Comparison of ENCODE assay signal across 10 cellular contexts in genomic region chr11:119484741-119485605, GRCh38.
DNase-seq lines count a peak whose midpoint lies in the region; ATAC-seq, FAIRE-seq and TF ChIP-seq lines count a peak whose summit lies in the region.
"Had no signal": no experiment of that assay in that cellular context is flagged by ENCODE, and none has a peak within 500 bp of the region (broad histone marks: within the 10 kb centered on the region; RNA-seq: fewer than 3 reads in every experiment).

No MANE protein-coding gene starts in this region.

- no TSS peak for BruUV-seq in GM12878 (replicated peaks; lab: Mats Ljungman, UMichigan)

- FAIRE-seq in GM12878 (lab: Jason Lieb, UNC) = no peak
- FAIRE-seq: endometrium, G401.6 had no signal

- H3K9me3 ChIP-seq in GM12878 (replicated peaks; ENCODE audit: control insufficient read depth, insufficient read depth, low read length) = no peaks in the 10 kb centered on the region; the same call in 2 of the 3 replicates

- H2AFZ ChIP-seq in GM23338 (no peak overlapping the region), GM12878 (ENCODE audit: control insufficient read depth, low read depth, low read length) (no peak overlapping the region)

- H3K4me3 Mint-ChIP-seq in GM23338 (no peak overlapping the region), mesothelial cell of epicardium (no peak overlapping the region)
- H3K4me3 Mint-ChIP-seq in activated T-helper 2 cell treated with anti-CD3 and anti-CD28 coated beads, Interferon-gamma antibody, Interleukin-2, Interleukin-4, amounts not matched to agents 10 μg/mL and 5 μg/mL and 100 μg/mL, durations not matched to agents 14 hours and 24 hours and 36 hours (ENCODE audit: low read depth) = no peak overlapping the region

- H3K79me2 ChIP-seq in GM23338 (replicated peaks; ENCODE audit: insufficient read depth) = no peaks in the 10 kb centered on the region
- no peaks in the 10 kb centered on the region for H3K79me2 ChIP-seq in GM12878 (ENCODE audit: control insufficient read depth, insufficient read depth, low read length)

- ATAC-seq in GM23338 (peak; percentile 76), GM12878 (peak; percentile 66), GM18517 (IDR thresholded peaks at IDR 0.05; ENCODE audit: unreplicated experiment) (no peak)

- intact Hi-C loops in GM12878 (cut with micrococcal nuclease; ENCODE audit: unreplicated experiment) = loop anchor here (5.0 to 10.0 kb wide), 4 partner anchors 130 to 740 kb away; partner anchors contain the start of gene NECTIN1
- intact Hi-C loops in activated T-helper 2 cell treated with anti-CD3 and anti-CD28 coated beads, Interferon-gamma antibody, Interleukin-2, Interleukin-4, amounts not matched to agents 10 μg/mL and 5 μg/mL and 100 μg/mL, durations not matched to agents 14 hours and 24 hours and 36 hours (cut with micrococcal nuclease) = no loop called here

- H3K9me3 Mint-ChIP-seq in GM23338 (no peaks in the 10 kb centered on the region), mesothelial cell of epicardium (no peaks in the 10 kb centered on the region)
- no peaks in the 10 kb centered on the region for H3K9me3 Mint-ChIP-seq in activated T-helper 2 cell treated with anti-CD3 and anti-CD28 coated beads, Interferon-gamma antibody, Interleukin-2, Interleukin-4, amounts not matched to agents 10 μg/mL and 5 μg/mL and 100 μg/mL, durations not matched to agents 14 hours and 24 hours and 36 hours

- TF ChIP-seq EP300 in GM12878 (IDR thresholded peaks at IDR 0.05; ENCODE audit: borderline replicate concordance in 1 of 2, control insufficient read depth in 1 of 2, low read depth in 2 of 2, low read length in 2 of 2) = no peak

- H3F3A ChIP-seq in GM23338 (replicated peaks; ENCODE audit: low read depth) = no peaks in the 10 kb centered on the region

- H3K4me3 ChIP-seq in GM23338 (no peak overlapping the region), GM12878 (no peak overlapping the region)

- H3K36me3 Mint-ChIP-seq in GM23338 (ENCODE audit: low read depth) = no peaks in the 10 kb centered on the region; the same call in 2 of the 3 replicates
- H3K36me3 Mint-ChIP-seq in mesothelial cell of epicardium = no peaks in the 10 kb centered on the region
- no peaks in the 10 kb centered on the region for H3K36me3 Mint-ChIP-seq in activated T-helper 2 cell treated with anti-CD3 and anti-CD28 coated beads, Interferon-gamma antibody, Interleukin-2, Interleukin-4, amounts not matched to agents 10 μg/mL and 5 μg/mL and 100 μg/mL, durations not matched to agents 14 hours and 24 hours and 36 hours (ENCODE audit: low read depth)

- 0 out of 2 replicates have a peak, but pooled peaks have one; percentile 3 for TF ChIP-seq RAD21 in GM12878 (IDR thresholded peaks at IDR 0.05; ENCODE audit: insufficient read depth, low read depth, low read length)

- CTCF ChIA-PET in GM12878 (lab: Yijun Ruan, JAX) = interaction anchor here (1.0 to 2.9 kb wide), 4 partner anchors 28 to 623 kb away, joined by 3 to 15 read pairs (median 4); no protein-coding TSS in a partner anchor

- H3K27ac ChIP-seq in GM23338 (ENCODE audit: low read depth) = no peak overlapping the region
- H3K27ac ChIP-seq in GM12878 (ENCODE audit: control insufficient read depth, insufficient read depth) = no peak overlapping the region

- H3K4me1 Mint-ChIP-seq in GM23338 (peaks cover 24% of the 10 kb centered on the region), mesothelial cell of epicardium (no peaks in the 10 kb centered on the region)
- H3K4me1 Mint-ChIP-seq in activated T-helper 2 cell treated with anti-CD3 and anti-CD28 coated beads, Interferon-gamma antibody, Interleukin-2, Interleukin-4, amounts not matched to agents 10 μg/mL and 5 μg/mL and 100 μg/mL, durations not matched to agents 14 hours and 24 hours and 36 hours (ENCODE audit: low read depth) = peaks cover 2% of the 10 kb centered on the region

- H4K20me1 ChIP-seq in GM23338 (replicated peaks; ENCODE audit: insufficient read depth) = no peaks in the 10 kb centered on the region
- H4K20me1 ChIP-seq in GM12878 (ENCODE audit: control insufficient read depth, insufficient read depth) = no peaks in the 10 kb centered on the region

- in situ Hi-C loops in GM12878 (cut with MboI) = loop anchor here (5.0 kb wide), 1 partner anchor 52 kb away; no protein-coding TSS in a partner anchor

- H3K27me3 ChIP-seq in GM23338 (ENCODE audit: insufficient read depth) = no peaks in the 10 kb centered on the region
- no peaks in the 10 kb centered on the region; a peak in 2 of 4 replicates for H3K27me3 ChIP-seq in GM12878 (replicated peaks in 1 of 2; ENCODE audit: control insufficient read depth in 2 of 2, insufficient read depth in 2 of 2, low read length in 1 of 2)

- 47% methylated on average over 16 of the region's 21 CpGs for WGBS in GM12878 (ENCODE audit: insufficient coverage, insufficient replicate concordance, low lambda C conversion rate, missing lambda C conversion rate)

- RAD21 ChIA-PET in GM12878 (lab: Charles Lee; ENCODE audit: unreplicated experiment) = interaction anchor here (1.2 to 1.8 kb wide), 3 partner anchors 49 to 624 kb away, joined by 3 to 11 read pairs (median 5); no protein-coding TSS in a partner anchor

- peaks cover 26% of the 10 kb centered on the region for H3K27me3 Mint-ChIP-seq in GM23338 (ENCODE audit: insufficient read depth, low read depth, poor library complexity)
- peaks cover 39% of the 10 kb centered on the region for H3K27me3 Mint-ChIP-seq in mesothelial cell of epicardium (ENCODE audit: low read depth)
- H3K27me3 Mint-ChIP-seq in activated T-helper 2 cell treated with anti-CD3 and anti-CD28 coated beads, Interferon-gamma antibody, Interleukin-2, Interleukin-4, amounts not matched to agents 10 μg/mL and 5 μg/mL and 100 μg/mL, durations not matched to agents 14 hours and 24 hours and 36 hours (ENCODE audit: low read depth) = peaks cover 4% of the 10 kb centered on the region

- TF ChIP-seq CTCF in GM23338 (conservative IDR thresholded peaks at IDR 0.05; ENCODE audit: low read depth in 2 of 2) (peak; percentile 44 to 46; a peak in 3 of 4 replicates), GM12878 (IDR thresholded peaks at IDR 0.05 in 2 of 3, conservative IDR thresholded peaks at IDR 0.05 in 1 of 3; ENCODE audit: control insufficient read depth in 2 of 3, extremely low read depth in 1 of 3, insufficient read depth in 1 of 3, low read depth in 3 of 3, low read length in 3 of 3) (peak; percentile 25 to 27 (median 26); a peak in 3 of 6 replicates), mesothelial cell of epicardium (IDR thresholded peaks at IDR 0.05; ENCODE audit: unreplicated experiment) (peak; percentile 55)

- TF ChIP-seq POLR2A in GM12878 (IDR thresholded peaks at IDR 0.05; ENCODE audit: low read depth, low read length) = no peak

- no peaks in the 10 kb centered on the region for H3K9me2 ChIP-seq in GM23338 (ENCODE audit: insufficient read depth)

- POLR2A ChIA-PET in GM12878 (lab: Charles Lee) = no interaction called here

- no peaks in the 10 kb centered on the region; the same call in 1 of the 2 replicates for H3K4me1 ChIP-seq in GM23338 (ENCODE audit: insufficient read depth)
- no peaks in the 10 kb centered on the region for H3K4me1 ChIP-seq in GM12878 (ENCODE audit: control insufficient read depth, insufficient read depth, low read length)

- SMC1A ChIA-PET in GM12878 (lab: Charles Lee; ENCODE audit: uncharacterized antibody, unreplicated experiment) = no interaction called here

- H3K36me3 ChIP-seq in GM23338 (ENCODE audit: insufficient read depth) (no peaks in the 10 kb centered on the region), GM12878 (ENCODE audit: control insufficient read depth in 2 of 2, insufficient read depth in 2 of 2, low read length in 1 of 2) (no peaks in the 10 kb centered on the region)

- H3K27ac Mint-ChIP-seq in GM23338 (no peak overlapping the region), mesothelial cell of epicardium (no peak overlapping the region)
- no peak overlapping the region for H3K27ac Mint-ChIP-seq in activated T-helper 2 cell treated with anti-CD3 and anti-CD28 coated beads, Interferon-gamma antibody, Interleukin-2, Interleukin-4, amounts not matched to agents 10 μg/mL and 5 μg/mL and 100 μg/mL, durations not matched to agents 14 hours and 24 hours and 36 hours

- H3K4me2 ChIP-seq in GM23338 (no peak overlapping the region), GM12878 (ENCODE audit: control insufficient read depth, insufficient read depth) (no peak overlapping the region)

- no peak overlapping the region for H3K9ac ChIP-seq in GM12878 (ENCODE audit: control insufficient read depth, insufficient read depth, low read length)

- DNase-seq in ELF-1 (ENCODE audit: low read depth, low spot score) (peak; percentile 73), GM23338 (ENCODE audit: low spot score) (peak; percentile 77), GM12878 (ENCODE audit: low read depth, low spot score) (no peak), mesothelial cell of epicardium (ENCODE audit: low spot score in 2 of 2, unreplicated experiment in 2 of 2) (no peak), NCI-H1930 (lab: John Stamatoyannopoulos, UW) (no peak)
- no peak for DNase-seq in activated T-helper 2 cell treated with anti-CD3 and anti-CD28 coated beads, Interferon-gamma antibody, Interleukin-2, Interleukin-4, amounts not matched to agents 10 μg/mL and 5 μg/mL and 100 μg/mL, durations not matched to agents 14 hours and 24 hours and 36 hours (ENCODE audit: low spot score)
- DNase-seq: T-helper 2 cell had no signal

TF ChIP-seq in GM23338, 12 proteins besides CTCF, POLR2A, EP300 and RAD21 (continues in another document):
- TF ChIP-seq ETS1 (IDR thresholded peaks at IDR 0.05) (no peak), STAT1 (IDR thresholded peaks at IDR 0.05; ENCODE audit: unreplicated experiment) (no peak)

TF ChIP-seq in GM12878, 131 proteins besides CTCF, POLR2A, EP300 and RAD21 (continues in another document):
- TF ChIP-seq MTA3 (IDR thresholded peaks at IDR 0.05; ENCODE audit: borderline replicate concordance, low read length) (no peak), HDAC2 (IDR thresholded peaks at IDR 0.05) (no peak), CREM (IDR thresholded peaks at IDR 0.05; ENCODE audit: low read depth) (no peak), SMC3 (IDR thresholded peaks at IDR 0.05; ENCODE audit: borderline replicate concordance, low read length) (peak; percentile 36; the same call in 1 of the 2 replicates), EGR1 (IDR thresholded peaks at IDR 0.05; ENCODE audit: borderline replicate concordance in 1 of 2, low read depth in 2 of 2, low read length in 2 of 2) (0 out of 3 replicates have a peak, but pooled peaks of 1 of the 2 experiments have one; percentile 29), BHLHE40 (IDR thresholded peaks at IDR 0.05; ENCODE audit: borderline replicate concordance in 1 of 2, low read depth in 2 of 2, low read length in 1 of 2) (peak; percentile 53 to 81; a peak in 3 of 4 replicates), TBL1XR1 (IDR thresholded peaks at IDR 0.05; ENCODE audit: low read depth, low read length) (no peak)

Comparison
In these comparisons a context has a peak if more than half of its experiments do, and no peak if none do; other contexts are left out.
1. DNase-seq: peak in ELF-1 (single experiment) and GM23338 (single experiment); none in GM12878 (single experiment), mesothelial cell of epicardium (0 of 2), NCI-H1930 (0 of 2) and activated T-helper 2 cell treated with anti-CD3 and anti-CD28 coated beads, Interferon-gamma antibody, Interleukin-2, Interleukin-4, amounts not matched to agents 10 μg/mL and 5 μg/mL and 100 μg/mL, durations not matched to agents 14 hours and 24 hours and 36 hours (single experiment).
2. Peak in every context shown above with its lines, with median percentiles within 50 percentile points of each other: CTCF ChIP-seq.